In the genomic region with DNA sequence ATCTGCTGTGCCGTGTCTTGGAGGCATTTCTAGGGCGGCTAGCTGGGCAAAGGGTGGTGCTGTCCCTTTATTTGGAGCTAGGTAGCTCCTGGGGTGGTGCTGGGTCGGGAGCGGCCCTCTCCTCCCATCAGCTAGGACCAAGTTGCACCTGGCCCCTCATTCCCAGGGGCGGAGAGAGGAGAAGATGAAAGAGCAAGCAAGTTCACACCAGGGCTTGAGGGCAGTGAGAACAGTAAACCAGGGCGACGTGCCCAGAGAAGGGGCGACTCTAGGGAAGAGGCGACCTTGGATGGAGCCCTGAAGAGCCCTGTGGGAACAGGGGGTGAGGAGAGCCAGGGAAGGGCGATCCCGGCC, we compare ENCODE assay signal across 1 cellular context.
TF ChIP-seq lines count a peak whose summit lies in the region.

No MANE protein-coding gene starts in this region.

TF ChIP-seq in K562, 482 proteins besides CTCF, POLR2A, EP300 and RAD21:
- TF ChIP-seq SNAPC5 (CRISPR knock-in tag; IDR thresholded peaks at IDR 0.05) = no peak
